Comparison of ENCODE assay signal across 8 cellular contexts in the genomic region with DNA sequence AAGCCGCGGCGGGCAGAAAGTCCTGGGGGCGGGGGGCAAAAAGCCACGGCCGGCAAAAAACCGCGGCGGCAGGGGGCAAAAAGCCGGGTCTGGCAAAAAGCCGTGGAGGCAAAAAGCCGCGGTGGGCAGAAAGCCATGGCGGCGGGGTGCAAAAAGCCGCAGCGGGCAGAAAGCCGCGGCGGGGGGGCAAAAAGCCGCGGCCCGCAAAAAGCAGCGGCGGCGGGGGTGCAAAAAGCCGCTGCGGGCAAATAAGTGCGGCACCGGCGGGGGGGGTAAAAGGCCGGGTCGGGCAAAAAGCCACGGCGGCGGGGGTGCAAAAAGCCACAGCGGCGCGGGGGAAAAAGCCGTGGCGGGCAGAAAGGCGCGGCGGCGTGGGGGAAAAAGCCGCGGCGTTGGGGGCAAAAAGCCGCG.
DNase-seq lines count a peak whose midpoint lies in the region; TF ChIP-seq lines count a peak whose summit lies in the region.
"Not testable (repeated sequence)": the region's sequence is repeated elsewhere in the genome, so short reads cannot be mapped to it uniquely, and the experiment has no call there.

No MANE protein-coding gene starts in this region.

- not testable (repeated sequence) for H3K27me3 ChIP-seq in SU-DHL-6 (ENCODE audit: low read length); neural cell (ENCODE audit: insufficient read depth, low read depth, low read length)

- H3K79me2 ChIP-seq in SU-DHL-6 (ENCODE audit: insufficient read depth, low read length); neural cell (replicated peaks; ENCODE audit: insufficient read depth, low read length): not testable (repeated sequence)

- H3K4me2 ChIP-seq in SU-DHL-6 (ENCODE audit: low read depth, low read length, poor library complexity, severe bottlenecking), result peak overlapping the region; percentile 48
- not testable (repeated sequence) for H3K4me2 ChIP-seq in neural cell (ENCODE audit: low read length)

- not testable (repeated sequence) for H3K27ac Mint-ChIP-seq in activated naive CD4-positive, alpha-beta T cell treated with anti-CD3 and anti-CD28 coated beads, Interleukin-2, amount 10 ng/mL, durations not matched to agents 7 days and 5 days; endothelial cell (ENCODE audit: unreplicated experiment)

- TF ChIP-seq RAD21 in neural cell (conservative IDR thresholded peaks at IDR 0.05), result not testable (repeated sequence)

- H3K36me3 ChIP-seq in SU-DHL-6 (ENCODE audit: low read length); neural cell (ENCODE audit: insufficient read depth, low read length): not testable (repeated sequence)

- not testable (repeated sequence) for H3K9me3 ChIP-seq in SU-DHL-6 (ENCODE audit: insufficient read depth, low read length); neural cell (ENCODE audit: low read length)

- peaks cover 12% of the 10 kb centered on the region for H3K27me3 Mint-ChIP-seq in activated naive CD4-positive, alpha-beta T cell treated with anti-CD3 and anti-CD28 coated beads, Interleukin-2, amount 10 ng/mL, durations not matched to agents 7 days and 5 days
- not testable (repeated sequence) for H3K27me3 Mint-ChIP-seq in endothelial cell (ENCODE audit: unreplicated experiment)

- POLR2A ChIA-PET in AG04449 (lab: Yijun Ruan, JAX), result not testable (repeated sequence)

- not testable (repeated sequence) for DNase-seq in AG04449 (ENCODE audit: low read depth, low spot score)
- DNase-seq in HCEC 1CT (peak; percentile 0), endothelial cell (ENCODE audit: low spot score) (peak; percentile 12), iris pigment epithelial cell (ENCODE audit: low read depth) (peak; percentile 1)
- DNase-seq in activated naive CD4-positive, alpha-beta T cell treated with anti-CD3 and anti-CD28 coated beads, Interleukin-2, amount 10 ng/mL, durations not matched to agents 7 days and 5 days, result peak; percentile 42
- peak in 2 of 3 experiments; percentile 5 to 7 for DNase-seq in stimulated activated CD4-positive, alpha-beta T cell treated with anti-CD3 and anti-CD28 coated beads, TNF-alpha, amount 100 ng/mL, for 24 hours (ENCODE audit: low read depth in 3 of 3)

- not testable (repeated sequence) for H3K9me2 ChIP-seq in SU-DHL-6 (replicated peaks; ENCODE audit: insufficient read depth, low read length); neural cell (ENCODE audit: insufficient read depth, low read length)

- H3K36me3 Mint-ChIP-seq in activated naive CD4-positive, alpha-beta T cell treated with anti-CD3 and anti-CD28 coated beads, Interleukin-2, amount 10 ng/mL, durations not matched to agents 7 days and 5 days; endothelial cell (ENCODE audit: low read depth, unreplicated experiment): not testable (repeated sequence)

- H3F3A ChIP-seq in SU-DHL-6 (ENCODE audit: insufficient read depth); neural cell (ENCODE audit: insufficient read depth, low read length, poor library complexity, severe bottlenecking): not testable (repeated sequence)

- not testable (repeated sequence) for H3K9me3 Mint-ChIP-seq in activated naive CD4-positive, alpha-beta T cell treated with anti-CD3 and anti-CD28 coated beads, Interleukin-2, amount 10 ng/mL, durations not matched to agents 7 days and 5 days; endothelial cell (ENCODE audit: unreplicated experiment)

- not testable (repeated sequence) for TF ChIP-seq CTCF in AG04449 (IDR thresholded peaks at IDR 0.05; ENCODE audit: insufficient read depth, low read length, missing control alignments); SU-DHL-6 (IDR thresholded peaks at IDR 0.05; ENCODE audit: insufficient read depth, low read length, poor library complexity, severe bottlenecking); endothelial cell (IDR thresholded peaks at IDR 0.05; ENCODE audit: unreplicated experiment); neural cell (IDR thresholded peaks at IDR 0.05; ENCODE audit: poor library complexity, severe bottlenecking)

- not testable (repeated sequence) for H4K20me1 ChIP-seq in SU-DHL-6 (ENCODE audit: low read depth, low read length); neural cell (ENCODE audit: insufficient read depth)

- TF ChIP-seq EP300 in neural cell (conservative IDR thresholded peaks at IDR 0.05; ENCODE audit: poor library complexity, severe bottlenecking), result not testable (repeated sequence)

- H3K4me3 Mint-ChIP-seq in activated naive CD4-positive, alpha-beta T cell treated with anti-CD3 and anti-CD28 coated beads, Interleukin-2, amount 10 ng/mL, durations not matched to agents 7 days and 5 days, result peak overlapping the region; percentile 31
- H3K4me3 Mint-ChIP-seq in endothelial cell (ENCODE audit: unreplicated experiment), result not testable (repeated sequence)

- peak overlapping the region; percentile 40 for H3K9ac ChIP-seq in SU-DHL-6 (ENCODE audit: low read length)
- peak overlapping the region; percentile 57 for H3K9ac ChIP-seq in neural cell (ENCODE audit: low read length)

- H3K4me3 ChIP-seq in AG04449 (ENCODE audit: low read depth, low read length), result peak overlapping the region; percentile 57
- peak overlapping the region; percentile 52 for H3K4me3 ChIP-seq in SU-DHL-6 (ENCODE audit: insufficient read depth, low read length, poor library complexity, severe bottlenecking)
- H3K4me3 ChIP-seq in neural cell (ENCODE audit: low read length), result peak overlapping the region; percentile 63

- H3K4me1 Mint-ChIP-seq in activated naive CD4-positive, alpha-beta T cell treated with anti-CD3 and anti-CD28 coated beads, Interleukin-2, amount 10 ng/mL, durations not matched to agents 7 days and 5 days; endothelial cell (ENCODE audit: unreplicated experiment): not testable (repeated sequence)

- H2AFZ ChIP-seq in SU-DHL-6 (ENCODE audit: low read depth, low read length, severe bottlenecking); neural cell (ENCODE audit: low read depth, low read length): not testable (repeated sequence)

- not testable (repeated sequence) for H3K27ac ChIP-seq in SU-DHL-6 (ENCODE audit: low read depth, low read length); neural cell (ENCODE audit: low read length)

- CTCF ChIA-PET in AG04449 (lab: Yijun Ruan, JAX); activated naive CD4-positive, alpha-beta T cell treated with anti-CD3 and anti-CD28 coated beads, Interleukin-2, amount 10 ng/mL, durations not matched to agents 7 days and 5 days (lab: Charles Lee): not testable (repeated sequence)
